8 cellular contexts compared by ENCODE assay signal in genomic region chr19:54388001-54388802, GRCh38. TPM values are rescaled to one million over a fixed set of nuclear protein-coding genes. Genes with fewer than 3 reads are reported as not detected.
DNase-seq lines count a peak whose midpoint lies in the region; FAIRE-seq and TF ChIP-seq lines count a peak whose summit lies in the region.

No MANE protein-coding gene starts in this region.

- WGBS in HUES64 = 18% methylated on average over 34 of the region's 34 CpGs
- WGBS in spleen, 5 donors = 1 to 10% (median 2%) methylated on average over 30 to 34 of the region's 34 CpGs
- WGBS in lower leg skin, 2 donors = 2 to 5% methylated on average over 34 of the region's 34 CpGs

- H3K9me3 Mint-ChIP-seq in activated CD4-positive, alpha-beta T cell treated with anti-CD3 and anti-CD28 coated beads, Interleukin-2, amount 10 ng/mL, durations not matched to agents 24 days and 14 days = peaks cover 3% of the 10 kb centered on the region

- H3K27ac ChIP-seq in HUES64 (ENCODE audit: low read depth, low read length) (no peak overlapping the region), spleen (peak overlapping the region; percentile 62 to 87 (median 76)), uterus (no peak overlapping the region)

- intact Hi-C loops in activated CD4-positive, alpha-beta T cell treated with anti-CD3 and anti-CD28 coated beads, Interleukin-2, amount 10 ng/mL, durations not matched to agents 24 days and 14 days (cut with micrococcal nuclease) = loop anchor here (1.0 to 5.0 kb wide), 2 partner anchors 10 to 36 kb away; no protein-coding TSS in a partner anchor
- intact Hi-C loops in spleen (cut with DNase I; ENCODE audit: low total_unique reads) = no loop called here
- intact Hi-C loops in uterus (cut with DNase I; ENCODE audit: low total_unique reads) = no loop called here
- intact Hi-C loops in lower leg skin (cut with DNase I; ENCODE audit: low total_unique reads) = no loop called here

- H3K27me3 ChIP-seq in HUES64 (ENCODE audit: insufficient read depth, low read length) (peaks cover 23% of the 10 kb centered on the region), spleen (replicated peaks in 1 of 7) (peaks cover 0 to 46% (median 0%) of the 10 kb centered on the region in 7 donors), uterus (peaks cover 0 to 8% of the 10 kb centered on the region in 2 donors)

- TF ChIP-seq POLR2A in spleen (IDR thresholded peaks at IDR 0.05) = no peak
- no peak for TF ChIP-seq POLR2A in uterus (IDR thresholded peaks at IDR 0.05)
- TF ChIP-seq POLR2A in lower leg skin (IDR thresholded peaks at IDR 0.05) = no peak

- no peaks in the 10 kb centered on the region for H3K9me3 ChIP-seq in HUES64 (ENCODE audit: insufficient read depth, low read depth, low read length)
- no peaks in the 10 kb centered on the region for H3K9me3 ChIP-seq in spleen
- no peaks in the 10 kb centered on the region for H3K9me3 ChIP-seq in uterus

- peaks cover 33% of the 10 kb centered on the region for H3K4me1 Mint-ChIP-seq in activated CD4-positive, alpha-beta T cell treated with anti-CD3 and anti-CD28 coated beads, Interleukin-2, amount 10 ng/mL, durations not matched to agents 24 days and 14 days

- TF ChIP-seq CTCF in fibroblast of the aortic adventitia (IDR thresholded peaks at IDR 0.05; ENCODE audit: insufficient read depth, low read length) = no peak
- TF ChIP-seq CTCF in spleen (IDR thresholded peaks at IDR 0.05 in 8 of 11, conservative IDR thresholded peaks at IDR 0.05 in 3 of 11) = no peak
- no peak for TF ChIP-seq CTCF in uterus (IDR thresholded peaks at IDR 0.05)
- TF ChIP-seq CTCF in lower leg skin (IDR thresholded peaks at IDR 0.05) = no peak

- no peak for FAIRE-seq in GM19239 (lab: Jason Lieb, UNC)

- H3K27ac Mint-ChIP-seq in activated CD4-positive, alpha-beta T cell treated with anti-CD3 and anti-CD28 coated beads, Interleukin-2, amount 10 ng/mL, durations not matched to agents 24 days and 14 days = peak overlapping the region; percentile 62

- peak; percentile 83 for DNase-seq in CD1c-positive myeloid dendritic cell (ENCODE audit: extremely low spot score)
- DNase-seq in activated CD4-positive, alpha-beta T cell treated with anti-CD3 and anti-CD28 coated beads, Interleukin-2, amount 10 ng/mL, durations not matched to agents 24 days and 14 days = peak; percentile 85
- DNase-seq in fibroblast of the aortic adventitia (ENCODE audit: low read depth) = no peak
- DNase-seq in spleen = peak; percentile 85
- DNase-seq in uterus = no peak
- no peak for DNase-seq in GM19239 (ENCODE audit: insufficient read length, low spot score)
- DNase-seq in lower leg skin (ENCODE audit: low spot score in 2 of 2) = no peak

- peak overlapping the region; percentile 87 for H3K4me3 Mint-ChIP-seq in activated CD4-positive, alpha-beta T cell treated with anti-CD3 and anti-CD28 coated beads, Interleukin-2, amount 10 ng/mL, durations not matched to agents 24 days and 14 days

- H3K36me3 ChIP-seq in HUES64 (ENCODE audit: insufficient read depth, low read length) (no peaks in the 10 kb centered on the region), spleen (no peaks in the 10 kb centered on the region), uterus (no peaks in the 10 kb centered on the region)

- peak overlapping the region; percentile 46 for H3K4me3 ChIP-seq in HUES64 (ENCODE audit: low read length)
- peak overlapping the region; percentile 37 for H3K4me3 ChIP-seq in fibroblast of the aortic adventitia (ENCODE audit: low read depth, low read length)
- peak overlapping the region; percentile 11 to 68 (median 42) for H3K4me3 ChIP-seq in spleen
- H3K4me3 ChIP-seq in uterus = no peak overlapping the region
- H3K4me3 ChIP-seq in lower leg skin (ENCODE audit: low read depth, poor library complexity, severe bottlenecking) = no peak overlapping the region

- H3K9ac ChIP-seq in HUES64 (ENCODE audit: low read depth, low read length) = no peak overlapping the region

- H3K36me3 Mint-ChIP-seq in activated CD4-positive, alpha-beta T cell treated with anti-CD3 and anti-CD28 coated beads, Interleukin-2, amount 10 ng/mL, durations not matched to agents 24 days and 14 days (ENCODE audit: low read depth) = peaks cover 2% of the 10 kb centered on the region

- peaks cover 6% of the 10 kb centered on the region for H3K4me1 ChIP-seq in HUES64 (ENCODE audit: insufficient read depth, low read length)
- peaks cover 9 to 49% (median 42%) of the 10 kb centered on the region in 6 donors for H3K4me1 ChIP-seq in spleen
- no peaks in the 10 kb centered on the region for H3K4me1 ChIP-seq in uterus

- peaks cover 24% of the 10 kb centered on the region for H3K27me3 Mint-ChIP-seq in activated CD4-positive, alpha-beta T cell treated with anti-CD3 and anti-CD28 coated beads, Interleukin-2, amount 10 ng/mL, durations not matched to agents 24 days and 14 days

RNA-seq across cellular contexts. Expression of gene LAIR1, which starts 23.5 kb away (rescaled TPM):
- not detected for polyA plus RNA-seq in HUES64 (2013, experiment 1 of 2)
- polyA plus RNA-seq in HUES64 (2013, experiment 2 of 2) = not detected
- total RNA-seq in activated CD4-positive, alpha-beta T cell treated with anti-CD3 and anti-CD28 coated beads, Interleukin-2, amount 10 ng/mL, durations not matched to agents 24 days and 14 days = 5.9 and 7.7 TPM in 2 replicates
- not detected in 2 replicates for total RNA-seq in fibroblast of the aortic adventitia (ENCODE audit: low replicate concordance)
- 100 to 1,000 TPM in 6 of 7 donors, 10 to 100 TPM in 1; 95.9 to 164 (median 125) TPM for total RNA-seq in spleen
- 10 to 100 TPM; 56.3 to 74.8 (median 71.1) TPM for polyA plus RNA-seq in spleen
- total RNA-seq in uterus = 10 to 100 TPM in 2 of 4 donors, 1 to 10 TPM in 2; 1.0 to 64.7 (median 9.5) TPM
- total RNA-seq in lower leg skin = 1 to 10 TPM in 2 of 4 donors, under 1 TPM in 2; 0.19 to 4.2 (median 2.0) TPM

RNA-seq across cellular contexts. Expression of gene TTYH1, which starts 27.1 kb away (rescaled TPM):
- polyA plus RNA-seq in HUES64 (2013, experiment 1 of 2) = 33.4 TPM
- polyA plus RNA-seq in HUES64 (2013, experiment 2 of 2) = 48.4 TPM
- total RNA-seq in activated CD4-positive, alpha-beta T cell treated with anti-CD3 and anti-CD28 coated beads, Interleukin-2, amount 10 ng/mL, durations not matched to agents 24 days and 14 days = 0.21 and 0.78 TPM in 2 replicates
- not detected in 2 replicates for total RNA-seq in fibroblast of the aortic adventitia (ENCODE audit: low replicate concordance)
- total RNA-seq in spleen = 1 to 10 TPM in 5 of 7 donors, under 1 TPM in 2; 0.97 to 2.9 (median 1.2) TPM
- 1 to 10 TPM; 1.1 to 3.5 (median 1.2) TPM for polyA plus RNA-seq in spleen
- total RNA-seq in uterus = 10 to 100 TPM in 1 of 4 donors, 1 to 10 TPM in 1, not detected in 2; 1.9 to 10.2 TPM
- 10 to 100 TPM in 2 of 4 donors, 1 to 10 TPM in 1, under 1 TPM in 1; 0.63 to 17.8 (median 10.8) TPM for total RNA-seq in lower leg skin

RNA-seq across cellular contexts. Expression of gene LILRA4, which starts 49.2 kb away (rescaled TPM):
- not detected for polyA plus RNA-seq in HUES64 (2013, experiment 1 of 2)
- not detected for polyA plus RNA-seq in HUES64 (2013, experiment 2 of 2)
- total RNA-seq in activated CD4-positive, alpha-beta T cell treated with anti-CD3 and anti-CD28 coated beads, Interleukin-2, amount 10 ng/mL, durations not matched to agents 24 days and 14 days = not detected in 2 replicates
- not detected in 2 replicates for total RNA-seq in fibroblast of the aortic adventitia (ENCODE audit: low replicate concordance)
- 10 to 100 TPM; 11.5 to 61.1 (median 17.5) TPM for total RNA-seq in spleen
- polyA plus RNA-seq in spleen = 10 to 100 TPM; 32.1 to 80.9 (median 39.8) TPM
- not detected for total RNA-seq in uterus
- total RNA-seq in lower leg skin = 1 to 10 TPM in 1 of 4 donors, under 1 TPM in 1, not detected in 2; 0.84 to 6.2 TPM

Comparison
In these comparisons a context has a peak if more than half of its experiments do, and no peak if none do; other contexts are left out.
1. DNase-seq: peak in CD1c-positive myeloid dendritic cell (single experiment), activated CD4-positive, alpha-beta T cell treated with anti-CD3 and anti-CD28 coated beads, Interleukin-2, amount 10 ng/mL, durations not matched to agents 24 days and 14 days (single experiment) and spleen (single experiment); none in fibroblast of the aortic adventitia (single experiment), uterus (0 of 2), GM19239 (single experiment) and lower leg skin (0 of 2).
2. H3K27ac ChIP-seq: peak in spleen (8 of 8); none in HUES64 (single experiment) and uterus (0 of 2).
3. H3K4me3 ChIP-seq: peak in HUES64 (single experiment), fibroblast of the aortic adventitia (single experiment) and spleen (8 of 8); none in uterus (0 of 2) and lower leg skin (single experiment).